10 cellular contexts compared by ENCODE assay signal in the genomic region with DNA sequence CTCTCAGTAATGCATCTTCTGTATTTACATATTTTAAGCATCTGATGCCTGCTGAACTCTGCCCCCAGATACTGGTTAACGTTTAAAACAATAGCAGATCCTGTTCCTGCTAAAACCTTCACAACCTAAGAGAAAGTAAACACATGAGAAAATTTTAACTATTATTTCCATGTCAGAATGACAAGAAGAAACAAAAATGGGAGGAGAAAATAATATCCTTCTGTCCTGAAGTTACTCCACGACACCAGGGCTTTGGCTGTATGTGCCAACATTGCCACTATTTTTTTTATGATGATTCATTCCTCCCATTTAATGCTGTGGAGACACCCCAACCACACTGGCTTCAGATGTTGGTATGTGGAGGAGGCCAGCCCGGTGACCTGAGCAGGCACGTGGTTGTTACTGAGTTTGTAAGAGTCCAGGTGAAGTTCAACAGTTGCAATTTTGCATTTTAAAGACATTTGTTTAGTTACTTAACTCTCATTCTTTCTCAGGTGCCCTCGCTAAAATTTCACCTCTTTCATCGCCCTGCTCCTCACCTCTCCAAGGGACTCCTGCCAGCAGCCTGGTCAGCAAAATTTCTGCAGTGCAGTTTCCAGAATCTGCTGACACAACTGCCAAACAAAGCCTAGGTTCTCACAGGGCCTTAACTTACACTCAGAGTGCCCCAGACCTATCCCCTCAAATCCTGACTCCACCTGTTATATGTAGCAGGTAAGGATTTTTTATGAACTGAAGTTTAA.
DNase-seq lines count a peak whose midpoint lies in the region; ATAC-seq and TF ChIP-seq lines count a peak whose summit lies in the region.
"Had no signal": no experiment of that assay in that cellular context is flagged by ENCODE, and none has a peak within 500 bp of the region (broad histone marks: within the 10 kb centered on the region; RNA-seq: fewer than 3 reads in every experiment).

No MANE protein-coding gene starts in this region.

- H3K4me3 ChIP-seq in GM23248 (no peak overlapping the region), fibroblast of villous mesenchyme (ENCODE audit: low read depth, low read length) (no peak overlapping the region), osteoblast (ENCODE audit: insufficient read depth, low read length) (no peak overlapping the region), adrenal gland (no peak overlapping the region)
- H3K4me3 ChIP-seq: dorsolateral prefrontal cortex had no signal

- no peak for TF ChIP-seq CTCF in fibroblast of villous mesenchyme (IDR thresholded peaks at IDR 0.05; ENCODE audit: insufficient read depth, low read depth, low read length)
- no peak for TF ChIP-seq CTCF in osteoblast (IDR thresholded peaks at IDR 0.05; ENCODE audit: extremely low read depth, low read depth, low read length)
- TF ChIP-seq CTCF in adrenal gland (IDR thresholded peaks at IDR 0.05): no peak

- H3F3A ChIP-seq in GM23248 (ENCODE audit: insufficient read depth): no peaks in the 10 kb centered on the region

- no peaks in the 10 kb centered on the region for H3K36me3 ChIP-seq in GM23248 (ENCODE audit: low read depth)
- no peaks in the 10 kb centered on the region for H3K36me3 ChIP-seq in osteoblast (ENCODE audit: insufficient read depth, low read length)
- H3K36me3 ChIP-seq in adrenal gland (replicated peaks in 1 of 2): no peaks in the 10 kb centered on the region

- TF ChIP-seq POLR2A in adrenal gland (IDR thresholded peaks at IDR 0.05): no peak

- in situ Hi-C loops in GM23248 (cut with MboI): no loop called here

- WGBS in GM23248 (ENCODE audit: low coverage in 1 of 2, low lambda C conversion rate in 2 of 2, missing lambda C conversion rate in 2 of 2), 2 experiments: 70 to 75% methylated on average over 6 of the region's 6 CpGs
- WGBS in adrenal gland, 4 donors: 55 to 62% (median 59%) methylated on average over 6 of the region's 6 CpGs

- H3K27me3 ChIP-seq in GM23248 (replicated peaks; ENCODE audit: insufficient read depth) (no peaks in the 10 kb centered on the region), osteoblast (ENCODE audit: insufficient read depth, low read length) (no peaks in the 10 kb centered on the region), adrenal gland (no peaks in the 10 kb centered on the region)
- H3K27me3 ChIP-seq: dorsolateral prefrontal cortex had no signal

- H4K20me1 ChIP-seq in GM23248 (ENCODE audit: insufficient read depth) (no peaks in the 10 kb centered on the region), osteoblast (ENCODE audit: insufficient read depth, low read length) (no peaks in the 10 kb centered on the region)

- H2AFZ ChIP-seq in GM23248 (no peak overlapping the region), osteoblast (ENCODE audit: low read length) (peak overlapping the region; percentile 73)

- DNase-seq in GM23248 (peak; percentile 61), SW480 (ENCODE audit: low spot score) (peak; percentile 84), fibroblast of villous mesenchyme (ENCODE audit: low read depth) (peak; percentile 19), osteoblast (ENCODE audit: insufficient read length, low spot score, missing footprints) (peak; percentile 65), NCI-H1417 (lab: John Stamatoyannopoulos, UW) (no peak), adrenal gland (no peak), OCI-M2 (lab: John Stamatoyannopoulos, UW; ENCODE audit: unreplicated experiment) (no peak)
- DNase-seq: activated CD8-positive, alpha-beta T cell treated with anti-CD3 and anti-CD28 coated beads, Interleukin-2, amount 10 ng/mL, durations not matched to agents 7 days and 5 days; dorsolateral prefrontal cortex had no signal

- H3K27ac ChIP-seq in GM23248 (no peak overlapping the region), osteoblast (ENCODE audit: low read depth, low read length) (peak overlapping the region; percentile 63), adrenal gland (no peak overlapping the region)
- H3K27ac ChIP-seq: dorsolateral prefrontal cortex had no signal

- H3K4me2 ChIP-seq in GM23248 (ENCODE audit: unreplicated experiment): no peak overlapping the region
- H3K4me2 ChIP-seq in osteoblast (ENCODE audit: insufficient read depth, low read length): peak overlapping the region; percentile 67

- H3K79me2 ChIP-seq in GM23248 (ENCODE audit: insufficient read depth) (no peaks in the 10 kb centered on the region), osteoblast (ENCODE audit: insufficient read depth, low read length) (no peaks in the 10 kb centered on the region)

- H3K9me2 ChIP-seq in GM23248 (ENCODE audit: insufficient read depth): no peaks in the 10 kb centered on the region

- no peak overlapping the region for H3K9ac ChIP-seq in GM23248

- intact Hi-C loops in adrenal gland (cut with DNase I): no loop called here

- no peak for ATAC-seq in GM21576 (IDR thresholded peaks at IDR 0.05; ENCODE audit: unreplicated experiment)
- ATAC-seq: activated CD8-positive, alpha-beta T cell treated with anti-CD3 and anti-CD28 coated beads, Interleukin-2, amount 10 ng/mL, durations not matched to agents 7 days and 5 days had no signal

- H3K9me3 ChIP-seq in GM23248 (ENCODE audit: low read depth) (no peaks in the 10 kb centered on the region), osteoblast (ENCODE audit: low read depth, low read length) (no peaks in the 10 kb centered on the region), adrenal gland (replicated peaks in 1 of 3) (no peaks in the 10 kb centered on the region)

- H3K4me1 ChIP-seq in GM23248 (ENCODE audit: insufficient read depth): peaks cover 5% of the 10 kb centered on the region
- H3K4me1 ChIP-seq in osteoblast (ENCODE audit: insufficient read depth, low read length): peaks cover 28% of the 10 kb centered on the region
- H3K4me1 ChIP-seq in adrenal gland (replicated peaks in 1 of 2): peaks cover 0 to 4% of the 10 kb centered on the region in 2 donors

Comparison
In these comparisons a context has a peak if more than half of its experiments do, and no peak if none do; other contexts are left out.
1. DNase-seq: peak in GM23248 (single experiment), SW480 (single experiment), fibroblast of villous mesenchyme (single experiment) and osteoblast (single experiment); none in NCI-H1417 (0 of 3), adrenal gland (0 of 7) and OCI-M2 (single experiment).